Comparison of ENCODE assay signal across 15 cellular contexts in the genomic region with DNA sequence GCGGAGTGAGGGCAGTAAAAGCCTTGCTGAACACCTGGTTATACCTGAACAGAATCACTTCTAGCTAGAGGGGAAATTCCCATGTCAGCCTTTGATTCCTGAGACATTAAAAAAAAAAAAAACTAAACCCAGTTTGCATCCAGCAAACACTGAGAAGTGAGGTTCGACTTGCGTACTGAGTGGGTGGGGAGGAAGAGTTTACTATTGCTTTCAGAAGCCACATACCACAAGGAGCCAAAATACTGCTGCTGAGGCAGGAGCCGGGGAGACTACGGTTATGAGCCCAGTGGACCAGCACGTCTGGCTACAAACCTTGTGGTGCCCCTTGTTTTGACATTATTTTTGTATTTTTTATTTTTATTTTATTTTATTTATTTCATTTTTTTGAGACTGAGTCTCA. TPM values are rescaled to one million over a fixed set of nuclear protein-coding genes. Genes with fewer than 3 reads are reported as not detected.
DNase-seq lines count a peak whose midpoint lies in the region; ATAC-seq and TF ChIP-seq lines count a peak whose summit lies in the region.
"Had no signal": no experiment of that assay in that cellular context is flagged by ENCODE, and none has a peak within 500 bp of the region (broad histone marks: within the 10 kb centered on the region; RNA-seq: fewer than 3 reads in every experiment).

No MANE protein-coding gene starts in this region.

- DNase-seq in activated CD4-positive, alpha-beta T cell treated with anti-CD3 and anti-CD28 coated beads for 48 hours, result peak; percentile 38
- no peak for DNase-seq in activated CD4-positive, alpha-beta T cell treated with anti-CD3 and anti-CD28 coated beads, Interleukin-2, amount 50 U/mL, for 1 hour
- DNase-seq in mesothelial cell of epicardium (ENCODE audit: low spot score in 2 of 2, unreplicated experiment in 2 of 2), result no peak
- DNase-seq in SHP77 (lab: John Stamatoyannopoulos, UW), result no peak
- no peak for DNase-seq in dorsolateral prefrontal cortex
- DNase-seq: effector CD4-positive, alpha-beta T cell; MM.1S; nucleus accumbens; testis had no signal

- H3K9me3 Mint-ChIP-seq in mesothelial cell of epicardium, result no peaks in the 10 kb centered on the region

- H3K27me3 Mint-ChIP-seq in mesothelial cell of epicardium (ENCODE audit: low read depth), result peaks cover 6% of the 10 kb centered on the region

- intact Hi-C loops in dorsolateral prefrontal cortex (cut with DNase I), result no loop called here

- H3K27ac Mint-ChIP-seq in mesothelial cell of epicardium, result peak overlapping the region; percentile 61

- H3K4me3 ChIP-seq in dorsolateral prefrontal cortex, result no peak overlapping the region
- H3K4me3 ChIP-seq: lung, SJSA1, skin epidermis, testis had no signal

- H3K4me3 Mint-ChIP-seq in mesothelial cell of epicardium, result no peak overlapping the region

- H3K36me3 Mint-ChIP-seq in mesothelial cell of epicardium, result peaks cover 9% of the 10 kb centered on the region

- H3K27ac ChIP-seq in dorsolateral prefrontal cortex, result no peak overlapping the region
- H3K27ac ChIP-seq: SJSA1, skin epidermis, testis had no signal

- no peak for TF ChIP-seq CTCF in mesothelial cell of epicardium (IDR thresholded peaks at IDR 0.05; ENCODE audit: unreplicated experiment)
- TF ChIP-seq CTCF in dorsolateral prefrontal cortex (IDR thresholded peaks at IDR 0.05 in 54 of 56, conservative IDR thresholded peaks at IDR 0.05 in 2 of 56; ENCODE audit: low read depth in 1 of 56, partially characterized antibody in 56 of 56), result no peak

- peaks cover 15% of the 10 kb centered on the region for H3K4me1 Mint-ChIP-seq in mesothelial cell of epicardium

- ATAC-seq in GM19023 (IDR thresholded peaks at IDR 0.05; ENCODE audit: unreplicated experiment), result peak; percentile 58
- ATAC-seq in HG03066 (IDR thresholded peaks at IDR 0.05; ENCODE audit: low read depth, unreplicated experiment), result peak; percentile 45
- no peak for ATAC-seq in HG02588 (IDR thresholded peaks at IDR 0.05; ENCODE audit: unreplicated experiment)

- H3K27me3 ChIP-seq in dorsolateral prefrontal cortex, result no peaks in the 10 kb centered on the region
- H3K27me3 ChIP-seq: SJSA1, testis had no signal

RNA-seq across cellular contexts. Expression of gene COLEC11, which starts 2.7 kb away (rescaled TPM):
- total RNA-seq in mesothelial cell of epicardium (9.8 to 10.8 TPM (median 10.1 TPM) in 3 replicates), dorsolateral prefrontal cortex (1 to 10 TPM in 100 of 120 experiments, under 1 TPM in 15, not detected in 5; 0.49 to 9.5 (median 1.8) TPM)
- total RNA-seq: SJSA1 had no signal

RNA-seq across cellular contexts. Expression of gene RPS7, which starts 22.5 kb away (rescaled TPM):
- total RNA-seq in mesothelial cell of epicardium (1,528 to 1,604 TPM (median 1,590 TPM) in 3 replicates), dorsolateral prefrontal cortex (100 to 1,000 TPM; 295 to 533 (median 396) TPM)

RNA-seq across cellular contexts. Expression of gene RNASEH1, which starts 39.4 kb away (rescaled TPM):
- total RNA-seq in mesothelial cell of epicardium, result 21.1 to 24.3 TPM (median 22.5 TPM) in 3 replicates
- total RNA-seq in dorsolateral prefrontal cortex, result 10 to 100 TPM; 11.4 to 33.7 (median 23.1) TPM
